10 cellular contexts compared by ENCODE assay signal in the genomic region with DNA sequence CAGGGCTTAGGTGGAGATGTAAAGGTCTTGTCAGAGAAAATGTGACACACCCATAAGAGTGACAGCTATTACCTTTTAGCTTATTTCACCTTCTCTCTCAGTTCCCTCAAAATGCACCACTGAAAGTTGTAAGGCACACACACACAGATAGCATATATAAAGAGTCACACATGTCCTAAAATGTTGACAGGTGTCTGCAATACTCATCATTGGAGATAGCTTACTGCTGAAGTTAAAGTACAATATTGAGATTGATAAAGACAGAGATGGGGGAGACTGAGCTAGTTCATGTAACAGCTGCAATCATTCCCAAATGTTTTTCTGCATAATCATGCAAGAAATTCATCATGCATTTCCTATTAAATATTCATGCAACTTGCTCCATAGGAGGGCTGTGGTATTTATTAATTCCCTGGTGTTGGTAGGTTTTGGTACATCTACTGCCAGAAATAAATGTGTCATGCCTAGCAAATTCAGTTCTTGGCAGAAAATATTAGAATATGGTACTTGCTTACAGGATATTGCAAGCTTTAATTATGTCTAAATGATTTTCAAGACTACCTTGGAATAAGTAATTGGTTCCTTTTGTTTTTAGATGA.
"Had no signal": no experiment of that assay in that cellular context is flagged by ENCODE, and none has a peak within 500 bp of the region (broad histone marks: within the 10 kb centered on the region; RNA-seq: fewer than 3 reads in every experiment).

No MANE protein-coding gene starts in this region.

- H3K27me3 ChIP-seq: adrenal gland, gastroesophageal sphincter, thyroid gland had no signal

- H2AFZ ChIP-seq: parathyroid adenoma had no signal

- H3K4me3 ChIP-seq: adrenal gland, gastroesophageal sphincter, thyroid gland had no signal

- H3K36me3 ChIP-seq: adrenal gland, gastroesophageal sphincter, thyroid gland had no signal

- DNase-seq: activated CD4-positive, alpha-beta T cell treated with anti-CD3 and anti-CD28 coated beads for 48 hours; activated naive CD4-positive, alpha-beta T cell treated with anti-CD3 and anti-CD28 coated beads, Interleukin-2, amount 10 ng/mL, durations not matched to agents 7 days and 5 days; adrenal gland; stimulated activated CD4-positive, alpha-beta T cell treated with anti-CD3 and anti-CD28 coated beads, Interleukin-4, amount 100 ng/mL, for 4 hours; T-helper 17 cell; thyroid gland had no signal

- H3K9me3 ChIP-seq: adrenal gland, thyroid gland had no signal

- H3K9ac ChIP-seq: parathyroid adenoma had no signal

- H3K4me1 ChIP-seq: adrenal gland, gastroesophageal sphincter, parathyroid adenoma, thyroid gland had no signal

- H3K27ac ChIP-seq: adrenal gland, gastroesophageal sphincter, parathyroid adenoma, thyroid gland had no signal

- ATAC-seq: activated T-helper 17 cell treated with anti-CD3 and anti-CD28 coated beads, Interleukin-2, amount 50 U/mL, for 72 hours; gastroesophageal sphincter; T-helper 17 cell; WTC11 had no signal
